Comparison of ENCODE assay signal across 8 cellular contexts in the genomic region with DNA sequence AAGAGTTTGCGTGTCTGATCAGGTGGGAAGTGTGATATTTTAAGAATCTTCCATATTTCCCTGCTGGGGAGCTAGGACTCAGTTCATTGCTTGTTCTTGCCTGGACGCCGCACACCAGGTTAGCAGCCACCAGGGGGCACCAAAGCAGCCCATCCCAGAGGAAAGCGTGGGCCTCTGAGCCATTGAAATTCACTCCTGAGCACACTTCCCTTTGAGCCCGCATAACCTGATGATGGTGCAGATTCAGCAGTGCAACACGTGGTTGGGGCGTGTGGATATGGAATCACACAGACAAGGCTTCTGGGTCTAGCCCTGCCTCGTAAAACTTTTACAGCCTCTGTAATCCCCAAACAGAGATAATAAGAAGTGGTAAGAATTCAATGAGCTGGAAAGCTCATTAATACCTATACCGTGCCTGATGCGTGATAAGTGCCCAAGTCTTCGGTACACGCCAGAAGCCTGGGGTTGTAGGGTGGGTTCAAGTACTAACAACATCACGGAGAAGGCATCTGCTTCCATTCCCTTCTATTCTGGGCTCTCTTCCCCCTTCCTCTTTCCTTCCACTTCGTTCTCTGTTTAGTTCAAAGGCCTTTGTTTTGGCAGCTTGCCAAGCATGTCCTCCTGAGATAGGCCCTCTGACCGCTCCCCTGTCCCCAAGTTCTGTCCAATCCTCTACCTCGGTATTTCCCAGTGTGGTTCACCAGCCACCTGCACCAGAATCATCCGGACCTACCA.
DNase-seq lines count a peak whose midpoint lies in the region; ATAC-seq and TF ChIP-seq lines count a peak whose summit lies in the region.

No MANE protein-coding gene starts in this region.

- ATAC-seq in SK-N-SH treated with all-trans-retinoic acid at 6 μM for 48 hours (peak; percentile 99), Right ventricle myocardium superior (ENCODE audit: poor library complexity) (peak; percentile 99), upper lobe of right lung (peak; percentile 99)
- ATAC-seq in activated naive CD4-positive, alpha-beta T cell treated with anti-CD3 and anti-CD28 coated beads, Interleukin-2, amount 50 U/mL, for 72 hours, result peak; percentile 81 to 96

- no peak overlapping the region for H3K4me3 ChIP-seq in HFF-Myc (replicated peaks; ENCODE audit: low read depth, low read length)
- H3K4me3 ChIP-seq in upper lobe of right lung, result no peak overlapping the region

- intact Hi-C loops in Right ventricle myocardium superior (cut with DNase I), result loop anchor here (2.0 kb wide), 1 partner anchor 35 kb away; no protein-coding TSS in a partner anchor
- intact Hi-C loops in posterior cingulate gyrus (cut with DNase I), result loop anchor here (1.0 kb wide), 1 partner anchor 34 kb away; no protein-coding TSS in a partner anchor
- intact Hi-C loops in upper lobe of right lung (cut with DNase I), result no loop called here

- no peaks in the 10 kb centered on the region for H3K36me3 Mint-ChIP-seq in activated naive CD4-positive, alpha-beta T cell treated with anti-CD3 and anti-CD28 coated beads, Interleukin-2, amount 50 U/mL, for 72 hours

- no peaks in the 10 kb centered on the region for H3K9me3 Mint-ChIP-seq in activated naive CD4-positive, alpha-beta T cell treated with anti-CD3 and anti-CD28 coated beads, Interleukin-2, amount 50 U/mL, for 72 hours

- H3K27ac ChIP-seq in upper lobe of right lung, result no peak overlapping the region

- H3K27me3 ChIP-seq in upper lobe of right lung, result no peaks in the 10 kb centered on the region

- peak; percentile 70 for DNase-seq in GM10266 (ENCODE audit: extremely low spot score)
- peak; percentile 86 for DNase-seq in HFF-Myc (ENCODE audit: extremely low read depth, low read depth)
- DNase-seq in MV-4-11 (lab: John Stamatoyannopoulos, UW), result peak; percentile 84
- DNase-seq in activated naive CD4-positive, alpha-beta T cell treated with anti-CD3 and anti-CD28 coated beads, Interleukin-2, amount 50 U/mL, for 72 hours (ENCODE audit: low spot score in 2 of 2), result peak; percentile 76 to 81
- DNase-seq in Right ventricle myocardium superior, result peak; percentile 93
- peak; percentile 40 to 96 (median 82) for DNase-seq in posterior cingulate gyrus
- DNase-seq in upper lobe of right lung, result peak; percentile 90

- no peaks in the 10 kb centered on the region for H3K36me3 ChIP-seq in upper lobe of right lung

- peaks cover 6% of the 10 kb centered on the region for H3K4me1 ChIP-seq in upper lobe of right lung

- H3K9me3 ChIP-seq in upper lobe of right lung, result no peaks in the 10 kb centered on the region

- peak overlapping the region in 1 of 2 donors; percentile 27 for H3K27ac Mint-ChIP-seq in activated naive CD4-positive, alpha-beta T cell treated with anti-CD3 and anti-CD28 coated beads, Interleukin-2, amount 50 U/mL, for 72 hours

- peak; percentile 87 for TF ChIP-seq CTCF in GM10266 (IDR thresholded peaks at IDR 0.05; ENCODE audit: control insufficient read depth, insufficient read depth, low read depth, missing control alignments)
- TF ChIP-seq CTCF in HFF-Myc (IDR thresholded peaks at IDR 0.05; ENCODE audit: low read depth, low read length, missing control alignments), result peak; percentile 99
- peak; percentile 91 for TF ChIP-seq CTCF in upper lobe of right lung (IDR thresholded peaks at IDR 0.05)

TF ChIP-seq in SK-N-SH treated with all-trans-retinoic acid at 6 μM for 48 hours, 23 proteins besides CTCF, POLR2A, EP300 and RAD21:
- TF ChIP-seq ISL1 (CRISPR knock-in tag; IDR thresholded peaks at IDR 0.05) (no peak), GLIS3 (CRISPR knock-in tag; IDR thresholded peaks at IDR 0.05) (no peak), BACH2 (CRISPR knock-in tag; IDR thresholded peaks at IDR 0.05; ENCODE audit: borderline replicate concordance) (no peak), ARNTL (CRISPR knock-in tag; IDR thresholded peaks at IDR 0.05; ENCODE audit: borderline replicate concordance, low read depth) (no peak), ZC3H10 (CRISPR knock-in tag; IDR thresholded peaks at IDR 0.05) (no peak), ZNF70 (CRISPR knock-in tag; IDR thresholded peaks at IDR 0.05) (no peak), ESRRG (CRISPR knock-in tag; IDR thresholded peaks at IDR 0.05) (no peak), ZNF565 (CRISPR knock-in tag; conservative IDR thresholded peaks at IDR 0.05; ENCODE audit: low read depth) (no peak), TSHZ2 (CRISPR knock-in tag; IDR thresholded peaks at IDR 0.05) (no peak), PATZ1 (CRISPR knock-in tag; IDR thresholded peaks at IDR 0.05; ENCODE audit: borderline replicate concordance) (no peak), CSDC2 (CRISPR knock-in tag; IDR thresholded peaks at IDR 0.05) (no peak), TOX (CRISPR knock-in tag; IDR thresholded peaks at IDR 0.05; ENCODE audit: borderline replicate concordance) (no peak), ZFP3 (CRISPR knock-in tag; IDR thresholded peaks at IDR 0.05) (no peak), PPARA (CRISPR knock-in tag; IDR thresholded peaks at IDR 0.05; ENCODE audit: borderline replicate concordance) (no peak)
